In genomic region chr18:5632041-5632440, GRCh38 we compare ENCODE assay signal across 35 cellular contexts.
"Had no signal": no experiment of that assay in that cellular context is flagged by ENCODE, and none has a peak within 500 bp of the region (broad histone marks: within the 10 kb centered on the region; RNA-seq: fewer than 3 reads in every experiment).

No MANE protein-coding gene starts in this region.

- DNase-seq: Karpas-422, Kasumi-1, MG63, MM.1S, MV-4-11, NCI-H1048, NCI-H1092, NCI-H1092 treated with DMSO at 0.1 percent for 48 hours, NCI-H1105, NCI-H1417, NCI-H1417 treated with DMSO at 0.1 percent for 48 hours, NCI-H1436, NCI-H1436 treated with DMSO at 0.1 percent for 48 hours, NCI-H146, NCI-H1694, NCI-H1694 treated with DMSO at 0.1 percent for 48 hours, NCI-H187, NCI-H187 treated with DMSO at 0.1 percent for 48 hours, NCI-H1930, NCI-H2029, NCI-H2029 treated with DMSO at 0.1 percent for 48 hours, NCI-H2081, NCI-H2081 treated with DMSO at 0.1 percent for 48 hours, NCI-H2107, NCI-H2171, NCI-H2171 treated with DMSO at 0.1 percent for 48 hours, NCI-H2227 treated with DMSO at 0.1 percent for 48 hours, NCI-H226, NCI-H345, NCI-H446, NCI-H446 treated with DMSO at 0.1 percent for 48 hours, NCI-H510A, NCI-H510A treated with DMSO at 0.1 percent for 48 hours, NCI-H524 had no signal

- H3K27ac ChIP-seq: KMS-11 had no signal

- H3K9ac ChIP-seq: KMS-11 had no signal

- H3K9me3 ChIP-seq: MG63 had no signal

- H3K4me2 ChIP-seq: KMS-11 had no signal

- H3K36me3 ChIP-seq: MG63 had no signal

- H3K4me3 ChIP-seq: MG63 had no signal
